ENCODE assay signal across 1 cellular context in the genomic region with DNA sequence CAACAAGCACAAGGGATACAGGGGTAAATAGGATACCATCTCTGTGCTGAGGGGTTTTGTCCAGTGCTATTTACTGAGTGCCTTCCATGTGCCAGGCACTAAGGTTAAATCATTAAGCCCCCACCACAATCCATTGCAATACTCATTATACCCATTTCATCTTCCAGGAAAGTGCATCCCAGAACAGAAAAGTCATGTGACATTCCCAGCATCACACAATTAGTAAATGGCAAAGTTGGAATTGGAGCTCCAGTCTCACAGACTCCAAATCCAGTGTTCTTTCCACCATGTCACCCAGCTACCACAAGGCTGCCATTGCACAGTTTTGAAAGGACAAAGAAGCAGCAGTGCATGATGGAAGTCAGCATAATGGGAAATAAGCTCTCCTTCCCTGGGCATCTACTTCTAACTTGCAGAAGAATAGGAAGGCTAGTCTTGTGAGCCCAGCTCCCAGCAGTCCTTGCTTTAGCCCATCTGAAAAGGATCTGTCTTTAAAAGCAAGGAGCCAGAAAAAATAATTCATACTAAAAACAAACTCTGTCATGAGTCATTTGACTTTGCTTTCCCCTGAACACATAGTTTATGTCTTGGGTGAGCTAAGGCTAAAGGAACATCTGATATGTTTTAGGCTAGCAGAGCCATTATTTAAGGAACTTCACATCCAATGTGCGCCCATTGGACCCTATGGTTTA.
TF ChIP-seq lines count a peak whose summit lies in the region.

No MANE protein-coding gene starts in this region.

TF ChIP-seq in SK-N-SH, 30 proteins besides CTCF, POLR2A, EP300 and RAD21 (continued from another document):
- TF ChIP-seq, protein P1, sequence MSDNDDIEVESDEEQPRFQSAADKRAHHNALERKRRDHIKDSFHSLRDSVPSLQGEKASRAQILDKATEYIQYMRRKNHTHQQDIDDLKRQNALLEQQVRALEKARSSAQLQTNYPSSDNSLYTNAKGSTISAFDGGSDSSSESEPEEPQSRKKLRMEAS (IDR thresholded peaks at IDR 0.05; ENCODE audit: low read depth): 0 out of 2 replicates have a peak, but pooled peaks have one; percentile 21
- no peak for TF ChIP-seq MXI1 (IDR thresholded peaks at IDR 0.05; ENCODE audit: low read depth, low read length)
- TF ChIP-seq EZH2phosphoT487 (IDR thresholded peaks at IDR 0.05; ENCODE audit: borderline replicate concordance, low read depth): no peak
- peak; percentile 73; the same call in 1 of the 2 replicates for TF ChIP-seq FOSL2 (IDR thresholded peaks at IDR 0.05; ENCODE audit: borderline replicate concordance, low read depth)
- no peak for TF ChIP-seq RCOR1 (IDR thresholded peaks at IDR 0.05; ENCODE audit: low read length)
- no peak for TF ChIP-seq RFX5 (IDR thresholded peaks at IDR 0.05; ENCODE audit: low read length)
- TF ChIP-seq TEAD4 (IDR thresholded peaks at IDR 0.05; ENCODE audit: borderline replicate concordance, insufficient read depth): no peak
- no peak for TF ChIP-seq SMC3 (IDR thresholded peaks at IDR 0.05; ENCODE audit: low read depth, low read length)
- TF ChIP-seq GABPA (IDR thresholded peaks at IDR 0.05; ENCODE audit: low read depth): no peak
- TF ChIP-seq FOXM1 (IDR thresholded peaks at IDR 0.05; ENCODE audit: low read depth): no peak
- TF ChIP-seq, protein P2, sequence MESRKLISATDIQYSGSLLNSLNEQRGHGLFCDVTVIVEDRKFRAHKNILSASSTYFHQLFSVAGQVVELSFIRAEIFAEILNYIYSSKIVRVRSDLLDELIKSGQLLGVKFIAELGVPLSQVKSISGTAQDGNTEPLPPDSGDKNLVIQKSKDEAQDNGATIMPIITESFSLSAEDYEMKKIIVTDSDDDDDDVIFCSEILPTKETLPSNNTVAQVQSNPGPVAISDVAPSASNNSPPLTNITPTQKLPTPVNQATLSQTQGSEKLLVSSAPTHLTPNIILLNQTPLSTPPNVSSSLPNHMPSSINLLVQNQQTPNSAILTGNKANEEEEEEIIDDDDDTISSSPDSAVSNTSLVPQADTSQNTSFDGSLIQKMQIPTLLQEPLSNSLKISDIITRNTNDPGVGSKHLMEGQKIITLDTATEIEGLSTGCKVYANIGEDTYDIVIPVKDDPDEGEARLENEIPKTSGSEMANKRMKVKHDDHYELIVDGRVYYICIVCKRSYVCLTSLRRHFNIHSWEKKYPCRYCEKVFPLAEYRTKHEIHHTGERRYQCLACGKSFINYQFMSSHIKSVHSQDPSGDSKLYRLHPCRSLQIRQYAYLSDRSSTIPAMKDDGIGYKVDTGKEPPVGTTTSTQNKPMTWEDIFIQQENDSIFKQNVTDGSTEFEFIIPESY (IDR thresholded peaks at IDR 0.05; ENCODE audit: borderline replicate concordance, low read depth): no peak
- TF ChIP-seq TCF12 (IDR thresholded peaks at IDR 0.05): peak; percentile 91
- TF ChIP-seq, protein P3, sequence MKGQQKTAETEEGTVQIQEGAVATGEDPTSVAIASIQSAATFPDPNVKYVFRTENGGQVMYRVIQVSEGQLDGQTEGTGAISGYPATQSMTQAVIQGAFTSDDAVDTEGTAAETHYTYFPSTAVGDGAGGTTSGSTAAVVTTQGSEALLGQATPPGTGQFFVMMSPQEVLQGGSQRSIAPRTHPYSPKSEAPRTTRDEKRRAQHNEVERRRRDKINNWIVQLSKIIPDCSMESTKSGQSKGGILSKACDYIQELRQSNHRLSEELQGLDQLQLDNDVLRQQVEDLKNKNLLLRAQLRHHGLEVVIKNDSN (IDR thresholded peaks at IDR 0.05; ENCODE audit: borderline replicate concordance, low read depth): no peak
- TF ChIP-seq NFIC (IDR thresholded peaks at IDR 0.05; ENCODE audit: borderline replicate concordance): peak; percentile 56; the same call in 1 of the 2 replicates
- 0 out of 2 replicates have a peak, but pooled peaks have one; percentile 17 for TF ChIP-seq SIN3A (IDR thresholded peaks at IDR 0.05; ENCODE audit: borderline replicate concordance, low read depth, low read length)
- no peak for TF ChIP-seq ELF1 (IDR thresholded peaks at IDR 0.05)
- TF ChIP-seq POLR2AphosphoS5 (IDR thresholded peaks at IDR 0.05; ENCODE audit: low read depth, low read length): peak; percentile 62; the same call in 1 of the 2 replicates
- no peak for TF ChIP-seq GATA2 (CRISPR knock-in tag; IDR thresholded peaks at IDR 0.05)
- TF ChIP-seq, protein P4, sequence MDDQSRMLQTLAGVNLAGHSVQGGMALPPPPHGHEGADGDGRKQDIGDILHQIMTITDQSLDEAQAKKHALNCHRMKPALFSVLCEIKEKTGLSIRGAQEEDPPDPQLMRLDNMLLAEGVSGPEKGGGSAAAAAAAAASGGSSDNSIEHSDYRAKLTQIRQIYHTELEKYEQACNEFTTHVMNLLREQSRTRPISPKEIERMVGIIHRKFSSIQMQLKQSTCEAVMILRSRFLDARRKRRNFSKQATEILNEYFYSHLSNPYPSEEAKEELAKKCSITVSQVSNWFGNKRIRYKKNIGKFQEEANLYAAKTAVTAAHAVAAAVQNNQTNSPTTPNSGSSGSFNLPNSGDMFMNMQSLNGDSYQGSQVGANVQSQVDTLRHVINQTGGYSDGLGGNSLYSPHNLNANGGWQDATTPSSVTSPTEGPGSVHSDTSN (IDR thresholded peaks at IDR 0.05): peak; percentile 89
- TF ChIP-seq FOXJ3 (CRISPR knock-in tag; IDR thresholded peaks at IDR 0.05): no peak
- peak; percentile 43; the same call in 1 of the 2 replicates for TF ChIP-seq RXRA (IDR thresholded peaks at IDR 0.05; ENCODE audit: borderline replicate concordance, low read depth)
